Comparison of ENCODE assay signal across 3 cellular contexts in the genomic region with DNA sequence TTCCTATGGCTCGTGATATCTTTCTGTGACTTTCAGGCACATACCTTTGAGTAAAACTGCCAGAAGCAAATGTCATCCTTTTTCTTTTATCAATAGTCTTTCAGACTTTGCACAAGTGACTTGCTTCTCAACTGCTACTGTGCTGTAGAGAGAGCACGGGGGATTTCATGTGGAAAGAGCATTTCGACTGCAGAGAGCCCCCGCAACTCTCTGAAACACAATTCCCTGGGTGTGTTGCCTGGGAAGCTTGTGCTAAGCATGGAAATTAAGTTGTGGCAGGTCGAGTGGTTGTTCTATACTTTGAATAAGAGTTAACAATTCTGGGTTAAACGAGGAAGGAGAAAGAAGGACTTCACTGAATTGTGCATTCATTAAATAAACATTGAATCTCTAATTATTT.
"Had no signal": no experiment of that assay in that cellular context is flagged by ENCODE, and none has a peak within 500 bp of the region (broad histone marks: within the 10 kb centered on the region; RNA-seq: fewer than 3 reads in every experiment).

No MANE protein-coding gene starts in this region.

- H3K4me3 ChIP-seq: GM12878 had no signal

- DNase-seq: GDM1, GF-D8 had no signal
